In the genomic region with DNA sequence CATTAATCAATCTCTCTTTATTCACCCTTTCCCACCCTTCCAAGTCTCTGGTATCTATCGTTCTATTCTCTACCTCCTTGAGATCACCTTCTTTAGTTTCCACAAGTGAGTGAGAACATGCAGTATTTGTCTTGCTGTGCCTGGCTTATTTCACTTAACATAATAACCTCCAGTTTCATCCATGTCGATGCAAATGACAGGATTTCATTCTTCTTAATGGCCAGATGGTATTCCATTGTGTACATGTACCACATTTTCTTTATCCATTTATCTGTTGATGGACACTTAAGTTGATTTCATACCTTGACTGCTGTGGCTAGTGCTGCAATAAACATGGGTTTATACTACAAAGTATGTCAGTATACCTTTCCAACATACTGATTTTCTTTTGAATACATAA, we compare ENCODE assay signal across 1 cellular context.
TF ChIP-seq lines count a peak whose summit lies in the region.

No MANE protein-coding gene starts in this region.

TF ChIP-seq in SK-N-SH, 30 proteins besides CTCF, POLR2A, EP300 and RAD21 (continued from another document):
- TF ChIP-seq, protein P1, sequence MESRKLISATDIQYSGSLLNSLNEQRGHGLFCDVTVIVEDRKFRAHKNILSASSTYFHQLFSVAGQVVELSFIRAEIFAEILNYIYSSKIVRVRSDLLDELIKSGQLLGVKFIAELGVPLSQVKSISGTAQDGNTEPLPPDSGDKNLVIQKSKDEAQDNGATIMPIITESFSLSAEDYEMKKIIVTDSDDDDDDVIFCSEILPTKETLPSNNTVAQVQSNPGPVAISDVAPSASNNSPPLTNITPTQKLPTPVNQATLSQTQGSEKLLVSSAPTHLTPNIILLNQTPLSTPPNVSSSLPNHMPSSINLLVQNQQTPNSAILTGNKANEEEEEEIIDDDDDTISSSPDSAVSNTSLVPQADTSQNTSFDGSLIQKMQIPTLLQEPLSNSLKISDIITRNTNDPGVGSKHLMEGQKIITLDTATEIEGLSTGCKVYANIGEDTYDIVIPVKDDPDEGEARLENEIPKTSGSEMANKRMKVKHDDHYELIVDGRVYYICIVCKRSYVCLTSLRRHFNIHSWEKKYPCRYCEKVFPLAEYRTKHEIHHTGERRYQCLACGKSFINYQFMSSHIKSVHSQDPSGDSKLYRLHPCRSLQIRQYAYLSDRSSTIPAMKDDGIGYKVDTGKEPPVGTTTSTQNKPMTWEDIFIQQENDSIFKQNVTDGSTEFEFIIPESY (IDR thresholded peaks at IDR 0.05; ENCODE audit: borderline replicate concordance, low read depth) = no peak
- no peak for TF ChIP-seq FOXJ3 (CRISPR knock-in tag; IDR thresholded peaks at IDR 0.05)
